ENCODE assay signal across 1 cellular context in genomic region chr19:6753178-6754031, GRCh38.
TF ChIP-seq lines count a peak whose summit lies in the region.

No MANE protein-coding gene starts in this region.

TF ChIP-seq in WTC11, 78 proteins besides CTCF, POLR2A, EP300 and RAD21 (continued from another document and continues in another):
- no peak for TF ChIP-seq AFF4 (CRISPR knock-in tag; IDR thresholded peaks at IDR 0.05; ENCODE audit: borderline replicate concordance)
- no peak for TF ChIP-seq CDX4 (CRISPR knock-in tag; IDR thresholded peaks at IDR 0.05; ENCODE audit: borderline replicate concordance)
- no peak for TF ChIP-seq CREM (CRISPR knock-in tag; IDR thresholded peaks at IDR 0.05)
- TF ChIP-seq KAT7 (CRISPR knock-in tag; IDR thresholded peaks at IDR 0.05; ENCODE audit: borderline replicate concordance) = no peak
- TF ChIP-seq SOX15 (CRISPR knock-in tag; IDR thresholded peaks at IDR 0.05) = no peak
- TF ChIP-seq ZNF232 (CRISPR knock-in tag; IDR thresholded peaks at IDR 0.05) = 0 out of 2 replicates have a peak, but pooled peaks have one; percentile 37
- no peak for TF ChIP-seq CREB1 (CRISPR knock-in tag; IDR thresholded peaks at IDR 0.05)
- no peak for TF ChIP-seq NFATC4 (CRISPR knock-in tag; IDR thresholded peaks at IDR 0.05)
- TF ChIP-seq PREB (CRISPR knock-in tag; IDR thresholded peaks at IDR 0.05; ENCODE audit: borderline replicate concordance) = no peak
- peak; percentile 90 for TF ChIP-seq USF2 (CRISPR knock-in tag; IDR thresholded peaks at IDR 0.05)
- no peak for TF ChIP-seq E2F5 (CRISPR knock-in tag; IDR thresholded peaks at IDR 0.05)
- no peak for TF ChIP-seq MLX (CRISPR knock-in tag; IDR thresholded peaks at IDR 0.05)
- 0 out of 2 replicates have a peak, but pooled peaks have one; percentile 28 for TF ChIP-seq TEAD4 (CRISPR knock-in tag; IDR thresholded peaks at IDR 0.05)
- no peak for TF ChIP-seq ESRRA (CRISPR knock-in tag; IDR thresholded peaks at IDR 0.05; ENCODE audit: borderline replicate concordance)
- TF ChIP-seq ZNF512 (CRISPR knock-in tag; IDR thresholded peaks at IDR 0.05; ENCODE audit: borderline replicate concordance) = no peak
- TF ChIP-seq ZNF138 (CRISPR knock-in tag; conservative IDR thresholded peaks at IDR 0.05) = no peak
- TF ChIP-seq USF1 (CRISPR knock-in tag; IDR thresholded peaks at IDR 0.05) = peak; percentile 91
- no peak for TF ChIP-seq TP53 (CRISPR knock-in tag; IDR thresholded peaks at IDR 0.05)
- TF ChIP-seq IRF2 (CRISPR knock-in tag; IDR thresholded peaks at IDR 0.05; ENCODE audit: borderline replicate concordance, low read depth) = no peak
- no peak for TF ChIP-seq MYBL2 (CRISPR knock-in tag; IDR thresholded peaks at IDR 0.05)
- TF ChIP-seq NR3C1 (CRISPR knock-in tag; conservative IDR thresholded peaks at IDR 0.05; ENCODE audit: low read depth) = no peak
- no peak; the same call in 1 of the 2 replicates for TF ChIP-seq FOXP1 (CRISPR knock-in tag; IDR thresholded peaks at IDR 0.05; ENCODE audit: borderline replicate concordance)
- peak; percentile 38; the same call in 1 of the 2 replicates for TF ChIP-seq ETV6 (CRISPR knock-in tag; IDR thresholded peaks at IDR 0.05)
- TF ChIP-seq ZNF671 (CRISPR knock-in tag; IDR thresholded peaks at IDR 0.05) = no peak
- peak; percentile 72; the same call in 1 of the 2 replicates for TF ChIP-seq FOXK1 (CRISPR knock-in tag; IDR thresholded peaks at IDR 0.05)
- TF ChIP-seq ZNF416 (CRISPR knock-in tag; IDR thresholded peaks at IDR 0.05) = no peak
- TF ChIP-seq E2F4 (CRISPR knock-in tag; IDR thresholded peaks at IDR 0.05; ENCODE audit: borderline replicate concordance, low read depth) = no peak
- no peak for TF ChIP-seq NFYB (CRISPR knock-in tag; conservative IDR thresholded peaks at IDR 0.05; ENCODE audit: low read depth)
- no peak for TF ChIP-seq ZNF425 (CRISPR knock-in tag; conservative IDR thresholded peaks at IDR 0.05)
- TF ChIP-seq E2F1 (CRISPR knock-in tag; IDR thresholded peaks at IDR 0.05) = 0 out of 2 replicates have a peak, but pooled peaks have one; percentile 45
- TF ChIP-seq ELF4 (CRISPR knock-in tag; IDR thresholded peaks at IDR 0.05; ENCODE audit: low read depth) = no peak
- no peak for TF ChIP-seq GRHL2 (CRISPR knock-in tag; IDR thresholded peaks at IDR 0.05; ENCODE audit: insufficient replicate concordance, severe bottlenecking)
- no peak for TF ChIP-seq STAT6 (CRISPR knock-in tag; conservative IDR thresholded peaks at IDR 0.05; ENCODE audit: low read depth)
- peak; percentile 62; the same call in 1 of the 2 replicates for TF ChIP-seq GABPB1 (CRISPR knock-in tag; IDR thresholded peaks at IDR 0.05)
- TF ChIP-seq AR (CRISPR knock-in tag; IDR thresholded peaks at IDR 0.05) = no peak
